In the genomic region with DNA sequence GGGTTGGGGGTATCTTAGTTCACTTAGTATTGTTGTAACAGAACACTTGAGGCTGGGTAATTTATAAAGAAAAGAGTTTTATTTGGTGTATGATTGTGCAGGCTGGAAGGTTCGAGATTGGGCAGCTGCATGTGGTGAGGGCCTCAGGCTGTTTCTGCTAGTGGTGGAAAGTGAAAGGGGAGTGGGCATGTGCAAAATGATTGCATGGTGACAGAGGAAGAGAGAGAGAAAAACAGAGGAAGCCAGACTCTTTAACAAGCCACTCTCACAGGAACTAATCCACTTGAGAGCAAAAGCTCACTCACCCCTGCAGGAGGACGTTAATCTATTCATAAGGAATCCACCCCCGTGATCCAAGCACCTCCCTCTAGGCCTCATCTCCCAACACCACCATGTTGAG, we compare ENCODE assay signal across 20 cellular contexts.
A peak's percentile ranks its signal among the peaks of the same experiment; 100 is the strongest.
DNase-seq lines count a peak whose midpoint lies in the region; ATAC-seq lines count a peak whose summit lies in the region.
"Had no signal": no experiment of that assay in that cellular context is flagged by ENCODE, and none has a peak within 500 bp of the region (broad histone marks: within the 10 kb centered on the region; RNA-seq: fewer than 3 reads in every experiment).

No MANE protein-coding gene starts in this region.

- H3K27me3 Mint-ChIP-seq in stimulated activated memory B cell treated with anti-CD40 and anti-IgM and Interleukin-4, amounts not matched to agents 10 μg/mL and 1 μg/mL and 100 μg/mL, for 72 hours: peaks cover 38% of the 10 kb centered on the region
- H3K27me3 Mint-ChIP-seq: activated B cell treated with CpG ODN at 0.5 μM for 24 hours; dendritic cell treated with granulocyte-macrophage colony-stimulating factor and Interleukin-4, amounts not matched to agents 40 ng/mL and 50 ng/mL, for 4 days had no signal

- peak; percentile 17 for DNase-seq in NCI-H82 (lab: John Stamatoyannopoulos, UW)
- no peak for DNase-seq in NCI-H82 treated with DMSO at 0.1 percent for 48 hours (lab: John Stamatoyannopoulos, UW; ENCODE audit: unreplicated experiment)
- DNase-seq in NCI-H524 treated with DMSO at 0.1 percent for 48 hours (lab: John Stamatoyannopoulos, UW): peak; percentile 79
- DNase-seq: activated B cell treated with CpG ODN at 0.5 μM for 24 hours; activated CD4-positive, alpha-beta T cell treated with anti-CD3 and anti-CD28 coated beads, Interleukin-2, amount 50 U/mL, for 48 hours; activated naive CD4-positive, alpha-beta T cell; amygdala; head of caudate nucleus; midbrain; NCI-H2171; sigmoid colon had no signal

- H3K9me3 Mint-ChIP-seq in stimulated activated memory B cell treated with anti-CD40 and anti-IgM and Interleukin-4, amounts not matched to agents 10 μg/mL and 1 μg/mL and 100 μg/mL, for 72 hours: no peaks in the 10 kb centered on the region
- H3K9me3 Mint-ChIP-seq: activated B cell treated with CpG ODN at 0.5 μM for 24 hours; dendritic cell treated with granulocyte-macrophage colony-stimulating factor and Interleukin-4, amounts not matched to agents 40 ng/mL and 50 ng/mL, for 4 days; T-helper 2 cell treated with Interferon-gamma antibody and Interleukin-4, amounts not matched to agents 5 μg/mL and 100 μg/mL, for 36 hours had no signal

- no peak overlapping the region for H3K4me3 Mint-ChIP-seq in stimulated activated memory B cell treated with anti-CD40 and anti-IgM and Interleukin-4, amounts not matched to agents 10 μg/mL and 1 μg/mL and 100 μg/mL, for 72 hours
- H3K4me3 Mint-ChIP-seq: activated B cell treated with CpG ODN at 0.5 μM for 24 hours; dendritic cell treated with granulocyte-macrophage colony-stimulating factor and Interleukin-4, amounts not matched to agents 40 ng/mL and 50 ng/mL, for 4 days; T-helper 2 cell treated with Interferon-gamma antibody and Interleukin-4, amounts not matched to agents 5 μg/mL and 100 μg/mL, for 36 hours had no signal

- H3K27ac Mint-ChIP-seq in stimulated activated memory B cell treated with anti-CD40 and anti-IgM and Interleukin-4, amounts not matched to agents 10 μg/mL and 1 μg/mL and 100 μg/mL, for 72 hours: no peak overlapping the region
- H3K27ac Mint-ChIP-seq: activated B cell treated with CpG ODN at 0.5 μM for 24 hours; dendritic cell treated with granulocyte-macrophage colony-stimulating factor and Interleukin-4, amounts not matched to agents 40 ng/mL and 50 ng/mL, for 4 days; T-helper 2 cell treated with Interferon-gamma antibody and Interleukin-4, amounts not matched to agents 5 μg/mL and 100 μg/mL, for 36 hours had no signal

- peaks cover 6% of the 10 kb centered on the region for H3K4me1 Mint-ChIP-seq in stimulated activated memory B cell treated with anti-CD40 and anti-IgM and Interleukin-4, amounts not matched to agents 10 μg/mL and 1 μg/mL and 100 μg/mL, for 72 hours

- no peaks in the 10 kb centered on the region for H3K36me3 Mint-ChIP-seq in stimulated activated memory B cell treated with anti-CD40 and anti-IgM and Interleukin-4, amounts not matched to agents 10 μg/mL and 1 μg/mL and 100 μg/mL, for 72 hours

- ATAC-seq in HG02973 (IDR thresholded peaks at IDR 0.05; ENCODE audit: unreplicated experiment): peak; percentile 66
- ATAC-seq in stimulated activated memory B cell treated with anti-CD40 and anti-IgM and Interleukin-4, amounts not matched to agents 10 μg/mL and 1 μg/mL and 100 μg/mL, for 72 hours: peak; percentile 61
- ATAC-seq in GM21529 (IDR thresholded peaks at IDR 0.05; ENCODE audit: unreplicated experiment): no peak
- ATAC-seq in GM21447 (IDR thresholded peaks at IDR 0.05; ENCODE audit: unreplicated experiment): no peak
- no peak for ATAC-seq in HG02759 (IDR thresholded peaks at IDR 0.05; ENCODE audit: unreplicated experiment)
- ATAC-seq: A549, left lobe of liver had no signal

Comparison
In these comparisons a context has a peak if more than half of its experiments do, and no peak if none do; other contexts are left out.
1. ATAC-seq: peak in HG02973 (single experiment) and stimulated activated memory B cell treated with anti-CD40 and anti-IgM and Interleukin-4, amounts not matched to agents 10 μg/mL and 1 μg/mL and 100 μg/mL, for 72 hours (single experiment); none in GM21529 (single experiment), GM21447 (single experiment) and HG02759 (single experiment).